In the genomic region with DNA sequence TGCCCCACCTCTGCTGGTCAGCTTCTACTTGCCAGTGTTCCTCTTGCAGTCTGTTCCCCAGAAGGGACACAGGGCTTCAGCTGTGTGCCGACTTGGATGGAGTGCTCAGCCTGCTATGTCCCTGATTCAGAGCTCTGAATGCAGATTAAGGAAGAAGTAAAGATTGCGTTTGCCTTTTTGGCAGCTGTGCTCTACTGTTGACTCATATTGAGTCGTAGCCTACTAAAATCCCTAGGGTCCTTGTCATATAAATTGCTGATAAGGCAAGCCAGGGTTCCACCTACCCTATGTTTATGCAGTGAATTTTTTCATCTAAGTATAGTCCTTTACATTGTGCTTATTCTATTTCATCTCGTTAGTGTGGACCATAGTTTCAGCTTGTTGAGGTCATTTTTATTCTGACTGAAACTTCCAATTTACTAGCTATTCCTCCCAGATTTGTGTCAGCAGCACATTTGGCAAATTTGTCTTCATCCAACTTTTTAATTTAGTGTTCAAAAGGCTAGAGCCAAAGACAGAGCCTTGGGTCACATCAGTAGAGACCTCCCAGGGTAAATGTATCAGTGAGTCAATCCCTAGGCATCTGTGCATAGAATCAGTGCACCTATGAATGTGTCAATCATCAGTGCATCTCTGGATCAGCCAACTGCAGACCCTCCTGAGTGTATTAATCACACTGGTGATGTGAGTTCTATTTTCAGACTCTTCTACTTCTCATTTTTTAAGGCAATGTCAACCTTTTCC, we compare ENCODE assay signal across 10 cellular contexts. TPM values are rescaled to one million over a fixed set of nuclear protein-coding genes. Genes with fewer than 3 reads are reported as not detected.
DNase-seq lines count a peak whose midpoint lies in the region; ATAC-seq and TF ChIP-seq lines count a peak whose summit lies in the region.
"Had no signal": no experiment of that assay in that cellular context is flagged by ENCODE, and none has a peak within 500 bp of the region (broad histone marks: within the 10 kb centered on the region; RNA-seq: fewer than 3 reads in every experiment).

No MANE protein-coding gene starts in this region.

- no peak overlapping the region for H3K27ac Mint-ChIP-seq in endothelial cell (ENCODE audit: unreplicated experiment)

- no peaks in the 10 kb centered on the region for H3K36me3 ChIP-seq in MM.1S (replicated peaks; ENCODE audit: insufficient read depth, low read length)
- H3K36me3 ChIP-seq: upper lobe of right lung had no signal

- H3K27me3 ChIP-seq in MM.1S (replicated peaks; ENCODE audit: insufficient read depth, low read length): no peaks in the 10 kb centered on the region
- H3K27me3 ChIP-seq: upper lobe of right lung had no signal

- H4K20me1 ChIP-seq in MM.1S (ENCODE audit: insufficient read depth, low read length): no peaks in the 10 kb centered on the region

- H3K79me2 ChIP-seq in MM.1S (ENCODE audit: low read length): no peaks in the 10 kb centered on the region

- no peaks in the 10 kb centered on the region for H3K9me3 ChIP-seq in MM.1S (replicated peaks; ENCODE audit: insufficient read depth, low read length)
- H3K9me3 ChIP-seq: upper lobe of right lung had no signal

- no peak overlapping the region for H2AFZ ChIP-seq in MM.1S (ENCODE audit: low read length)

- H3K9me2 ChIP-seq in MM.1S (replicated peaks; ENCODE audit: insufficient read depth, low read length): no peaks in the 10 kb centered on the region

- peaks cover 1% of the 10 kb centered on the region for H3K27me3 Mint-ChIP-seq in endothelial cell (ENCODE audit: unreplicated experiment)

- no peaks in the 10 kb centered on the region for H3K4me1 ChIP-seq in MM.1S (ENCODE audit: low read length)
- H3K4me1 ChIP-seq: upper lobe of right lung had no signal

- H3K27ac ChIP-seq in MM.1S (ENCODE audit: low read length): no peak overlapping the region
- H3K27ac ChIP-seq: upper lobe of right lung had no signal

- no peak overlapping the region for H3K4me3 ChIP-seq in fibroblast of mammary gland (ENCODE audit: control insufficient read depth, low read depth, low read length)
- H3K4me3 ChIP-seq in MM.1S (ENCODE audit: low read length): no peak overlapping the region
- H3K4me3 ChIP-seq: upper lobe of right lung had no signal

- H3K9me3 Mint-ChIP-seq in endothelial cell (ENCODE audit: unreplicated experiment): no peaks in the 10 kb centered on the region

- H3F3A ChIP-seq in MM.1S (ENCODE audit: insufficient read depth, low read length): no peaks in the 10 kb centered on the region

- intact Hi-C loops in sciatic nerve (cut with DNase I): no loop called here

- ATAC-seq in sciatic nerve (peak; percentile 81), GM21360 (IDR thresholded peaks at IDR 0.05; ENCODE audit: unreplicated experiment) (no peak)
- ATAC-seq: upper lobe of right lung had no signal

- no peaks in the 10 kb centered on the region for H3K4me1 Mint-ChIP-seq in endothelial cell (ENCODE audit: unreplicated experiment)

- H3K4me3 Mint-ChIP-seq in endothelial cell (ENCODE audit: unreplicated experiment): no peak overlapping the region

- TF ChIP-seq CTCF in fibroblast of mammary gland (conservative IDR thresholded peaks at IDR 0.05; ENCODE audit: control insufficient read depth, insufficient read depth, low read depth, low read length) (no peak), MM.1S (IDR thresholded peaks at IDR 0.05; ENCODE audit: low read length) (no peak), endothelial cell (IDR thresholded peaks at IDR 0.05; ENCODE audit: unreplicated experiment) (no peak)

- peak; percentile 52 for DNase-seq in ELR (ENCODE audit: low read depth)
- peak; percentile 24 to 76 for DNase-seq in NCI-H446 (lab: John Stamatoyannopoulos, UW)
- DNase-seq in fibroblast of mammary gland (ENCODE audit: low read depth): peak; percentile 89
- no peak for DNase-seq in sciatic nerve (ENCODE audit: low spot score)
- DNase-seq in MM.1S: no peak
- DNase-seq in endothelial cell (ENCODE audit: low spot score): no peak
- no peak for DNase-seq in cerebellar nuclear complex (lab: John Stamatoyannopoulos, UW)
- DNase-seq: nucleus accumbens, upper lobe of right lung had no signal

- no peak overlapping the region for H3K4me2 ChIP-seq in MM.1S (ENCODE audit: low read depth, low read length)

- no peaks in the 10 kb centered on the region for H3K36me3 Mint-ChIP-seq in endothelial cell (ENCODE audit: low read depth, unreplicated experiment)

- no peak overlapping the region for H3K9ac ChIP-seq in MM.1S (ENCODE audit: low read length)

RNA-seq across cellular contexts. Expression of a gene that starts 31.9 kb away (rescaled TPM):
- 9.0 TPM for total RNA-seq in sciatic nerve
- 11.1 TPM for total RNA-seq in endothelial cell (ENCODE audit: unreplicated experiment)

Comparison
In these comparisons a context has a peak if more than half of its experiments do, and no peak if none do; other contexts are left out.
1. DNase-seq: peak in ELR (single experiment), NCI-H446 (2 of 2) and fibroblast of mammary gland (single experiment); none in sciatic nerve (single experiment), MM.1S (single experiment), endothelial cell (single experiment) and cerebellar nuclear complex (0 of 2).